Comparison of ENCODE assay signal across 9 cellular contexts in the genomic region with DNA sequence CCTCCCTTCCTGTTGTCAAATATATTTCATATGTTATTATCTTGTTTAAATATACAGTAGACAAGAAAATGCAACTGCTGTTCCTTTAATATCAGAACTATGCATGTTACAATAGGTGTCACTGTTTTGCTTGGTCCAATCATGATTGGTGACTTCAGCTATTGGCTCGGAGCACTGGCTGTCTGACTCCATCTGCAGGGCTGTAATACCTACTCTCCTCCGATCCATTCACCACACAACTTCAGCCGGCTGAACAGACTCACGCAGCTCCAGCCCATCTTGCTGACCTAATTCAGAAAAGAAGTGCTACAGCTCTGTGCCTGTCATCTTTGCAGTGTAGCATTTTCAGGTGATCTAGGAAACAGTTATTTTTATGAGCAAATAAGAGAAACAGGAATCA. TPM values are rescaled to one million over a fixed set of nuclear protein-coding genes. Genes with fewer than 3 reads are reported as not detected.
A peak's percentile ranks its signal among the peaks of the same experiment; 100 is the strongest.
DNase-seq lines count a peak whose midpoint lies in the region; ATAC-seq and TF ChIP-seq lines count a peak whose summit lies in the region.
"Had no signal": no experiment of that assay in that cellular context is flagged by ENCODE, and none has a peak within 500 bp of the region (broad histone marks: within the 10 kb centered on the region; RNA-seq: fewer than 3 reads in every experiment).

A gene (plus strand): TSS at position 231 of the 400 bp plus-strand sequence. CDS start 383 bp downstream, outside the sequence.

- H3K27me3 Mint-ChIP-seq in activated naive CD4-positive, alpha-beta T cell treated with anti-CD3 and anti-CD28 coated beads for 36 hours (ENCODE audit: low read depth), result no peaks in the 10 kb centered on the region

- no peak within 1 kb of the TSS for H2AFZ ChIP-seq in PC-9

- H3K9me3 ChIP-seq in PC-9 (ENCODE audit: insufficient read depth, low read depth) (no peaks in the 10 kb centered on the region), mucosa of rectum (ENCODE audit: control insufficient read depth in 2 of 2, low read length in 2 of 2) (no peaks in the 10 kb centered on the region), vagina (no peaks in the 10 kb centered on the region)

- H3F3A ChIP-seq in PC-9 (ENCODE audit: insufficient read depth, low read depth), result 0 out of 2 replicates have a peak, but pooled peaks cover 4% of the 10 kb centered on the region

- intact Hi-C loops in PC-9 (cut with micrococcal nuclease; ENCODE audit: unreplicated experiment), result no loop called here
- intact Hi-C loops in vagina (cut with DNase I), result no loop called here
- intact Hi-C loops in activated naive CD4-positive, alpha-beta T cell treated with anti-CD3 and anti-CD28 coated beads for 36 hours (cut with micrococcal nuclease), result no loop called here

- DNase-seq in PC-9 (no peak), epithelial cell of proximal tubule (ENCODE audit: low read depth) (peak; percentile 9), vagina (ENCODE audit: extremely low spot score in 2 of 2) (no peak), T-helper 9 cell (no peak)
- DNase-seq in activated naive CD4-positive, alpha-beta T cell treated with anti-CD3 and anti-CD28 coated beads for 36 hours, result no peak

- H3K27me3 ChIP-seq in PC-9 (ENCODE audit: insufficient read depth, low read depth) (no peaks in the 10 kb centered on the region), mucosa of rectum (ENCODE audit: control insufficient read depth in 2 of 2, insufficient read depth in 2 of 2, low read length in 2 of 2) (no peaks in the 10 kb centered on the region), vagina (no peaks in the 10 kb centered on the region)

- peaks cover 3% of the 10 kb centered on the region for H3K4me1 Mint-ChIP-seq in activated naive CD4-positive, alpha-beta T cell treated with anti-CD3 and anti-CD28 coated beads for 36 hours (ENCODE audit: low read depth)

- H3K4me1 ChIP-seq in PC-9 (replicated peaks; ENCODE audit: insufficient read depth) (0 out of 2 replicates have a peak, but pooled peaks cover 3% of the 10 kb centered on the region), mucosa of rectum (ENCODE audit: control insufficient read depth in 2 of 2, insufficient read depth in 2 of 2, low read length in 2 of 2) (peaks cover 8 to 13% of the 10 kb centered on the region in 2 donors), vagina (peaks cover 72% of the 10 kb centered on the region)

- ATAC-seq in GM18858 (IDR thresholded peaks at IDR 0.05; ENCODE audit: unreplicated experiment) (peak; percentile 88), HG03159 (IDR thresholded peaks at IDR 0.05; ENCODE audit: unreplicated experiment) (peak; percentile 95)

- peaks cover 30% of the 10 kb centered on the region for H3K79me2 ChIP-seq in PC-9 (ENCODE audit: low read depth)

- no peaks in the 10 kb centered on the region for H3K9me3 Mint-ChIP-seq in activated naive CD4-positive, alpha-beta T cell treated with anti-CD3 and anti-CD28 coated beads for 36 hours
- H3K9me3 Mint-ChIP-seq: T-helper 1 cell treated with Interleukin-12 subunit alpha and Interleukin-12 subunit beta and Interleukin-4 antibody, amounts not matched to agents 30 μg/mL and 1 μg/mL, for 36 hours had no signal

- H3K9me2 ChIP-seq in PC-9 (ENCODE audit: insufficient read depth), result no peaks in the 10 kb centered on the region

- H4K20me1 ChIP-seq in PC-9 (ENCODE audit: insufficient read depth), result peaks cover 5% of the 10 kb centered on the region; the same call in 1 of the 2 replicates

- H3K36me3 ChIP-seq in PC-9 (ENCODE audit: low read depth) (no peaks in the 10 kb centered on the region), mucosa of rectum (ENCODE audit: control insufficient read depth in 2 of 2, insufficient read depth in 2 of 2, low read length in 2 of 2) (peaks cover 3 to 7% of the 10 kb centered on the region in 2 donors), vagina (peaks cover 0 to 2% of the 10 kb centered on the region in 2 donors)

- no TSS peak for BruUV-seq in PC-9 (replicated peaks; lab: Mats Ljungman, UMichigan)

- H3K36me3 Mint-ChIP-seq in activated naive CD4-positive, alpha-beta T cell treated with anti-CD3 and anti-CD28 coated beads for 36 hours (ENCODE audit: low read depth), result no peaks in the 10 kb centered on the region

- H3K27ac Mint-ChIP-seq in activated naive CD4-positive, alpha-beta T cell treated with anti-CD3 and anti-CD28 coated beads for 36 hours, result no peak within 1 kb of the TSS
- H3K27ac Mint-ChIP-seq: T-helper 1 cell treated with Interleukin-12 subunit alpha and Interleukin-12 subunit beta and Interleukin-4 antibody, amounts not matched to agents 30 μg/mL and 1 μg/mL, for 36 hours had no signal

- no peak within 1 kb of the TSS for H3K27ac ChIP-seq in PC-9
- peak within 1 kb of the TSS; percentile 27 to 47 for H3K27ac ChIP-seq in mucosa of rectum (ENCODE audit: low read depth in 2 of 2, low read length in 2 of 2)
- peak within 1 kb of the TSS; percentile 55 for H3K27ac ChIP-seq in vagina

- H3K9ac ChIP-seq in mucosa of rectum (ENCODE audit: low read depth in 1 of 2, low read length in 2 of 2), result peak within 1 kb of the TSS in 1 of 2 donors; percentile 42

- H3K4me3 Mint-ChIP-seq in activated naive CD4-positive, alpha-beta T cell treated with anti-CD3 and anti-CD28 coated beads for 36 hours, result no peak within 1 kb of the TSS
- H3K4me3 Mint-ChIP-seq: T-helper 1 cell treated with Interleukin-12 subunit alpha and Interleukin-12 subunit beta and Interleukin-4 antibody, amounts not matched to agents 30 μg/mL and 1 μg/mL, for 36 hours had no signal

- H3K4me3 ChIP-seq in PC-9, result no peak within 1 kb of the TSS
- H3K4me3 ChIP-seq in epithelial cell of proximal tubule (ENCODE audit: low read depth, low read length), result peak within 1 kb of the TSS; percentile 19
- H3K4me3 ChIP-seq in mucosa of rectum (ENCODE audit: low read length in 2 of 2), result peak within 1 kb of the TSS; percentile 59 to 72
- H3K4me3 ChIP-seq in vagina, result peak within 1 kb of the TSS; percentile 30 to 33

- TF ChIP-seq POLR2A in vagina (IDR thresholded peaks at IDR 0.05), result peak in 1 of 2 donors; percentile 43

- no peak within 1 kb of the TSS for H3K4me2 ChIP-seq in PC-9

- CTCF ChIA-PET in PC-9 (lab: Charles Lee), result no interaction called here
- CTCF ChIA-PET in activated naive CD4-positive, alpha-beta T cell treated with anti-CD3 and anti-CD28 coated beads for 36 hours (lab: Charles Lee), result no interaction called here

- TF ChIP-seq CTCF in PC-9 (conservative IDR thresholded peaks at IDR 0.05) (no peak), epithelial cell of proximal tubule (conservative IDR thresholded peaks at IDR 0.05; ENCODE audit: low read depth, low read length) (no peak), vagina (IDR thresholded peaks at IDR 0.05) (no peak)

- POLR2A ChIA-PET in PC-9 (lab: Charles Lee; ENCODE audit: unreplicated experiment), result no interaction called here

RNA-seq across cellular contexts. Expression of the gene that starts here (rescaled TPM):
- total RNA-seq in PC-9 (2021) (17.6 and 19.6 TPM in 2 replicates), epithelial cell of proximal tubule (22.4 and 35.1 TPM in 2 replicates), vagina (45.9 TPM)
- total RNA-seq in activated naive CD4-positive, alpha-beta T cell treated with anti-CD3 and anti-CD28 coated beads for 36 hours, result 1 to 10 TPM; 7.2 to 8.2 TPM
